In genomic region chrX:132774312-132774711, GRCh38 we compare ENCODE assay signal across 17 cellular contexts.
DNase-seq lines count a peak whose midpoint lies in the region; ATAC-seq, FAIRE-seq and TF ChIP-seq lines count a peak whose summit lies in the region.
"Had no signal": no experiment of that assay in that cellular context is flagged by ENCODE, and none has a peak within 500 bp of the region (broad histone marks: within the 10 kb centered on the region; RNA-seq: fewer than 3 reads in every experiment).

No MANE protein-coding gene starts in this region.

- H3K27ac ChIP-seq in breast epithelium (no peak overlapping the region), K562 (ENCODE audit: extremely low read depth, low read depth, low read length) (no peak overlapping the region), hepatocyte (no peak overlapping the region), smooth muscle cell (ENCODE audit: low read depth) (peak overlapping the region; percentile 73)
- H3K27ac ChIP-seq: BLaER1, RWPE1, SJSA1 had no signal

- FAIRE-seq in K562 (lab: Jason Lieb, UNC), result no peak
- FAIRE-seq: GM18507 had no signal

- intact Hi-C loops in MCF 10A (cut with micrococcal nuclease) (no loop called here), breast epithelium (cut with DNase I; ENCODE audit: low total_unique reads) (no loop called here), K562 (cut with micrococcal nuclease) (no loop called here)

- POLR2A ChIA-PET in MCF 10A (lab: Yijun Ruan, JAX) (interaction anchor here (0.9 kb wide), 1 partner anchor 21 kb away, joined by 5 read pairs; no protein-coding TSS in a partner anchor), K562 (lab: Yijun Ruan, JAX) (interaction anchor here (1.3 kb wide), 1 partner anchor 12 kb away, joined by 5 read pairs; no protein-coding TSS in a partner anchor)

- H3K27me3 ChIP-seq in breast epithelium (peaks cover 0 to 39% of the 10 kb centered on the region in 2 donors), K562 (ENCODE audit: control insufficient read depth in 2 of 2, insufficient read depth in 2 of 2, low read length in 2 of 2) (no peaks in the 10 kb centered on the region), hepatocyte (no peaks in the 10 kb centered on the region), smooth muscle cell (ENCODE audit: low read depth) (no peaks in the 10 kb centered on the region)
- H3K27me3 ChIP-seq: SJSA1 had no signal

- no peaks in the 10 kb centered on the region for H3K4me1 ChIP-seq in breast epithelium
- H3K4me1 ChIP-seq in K562 (replicated peaks in 1 of 2; ENCODE audit: control insufficient read depth in 2 of 2, insufficient read depth in 2 of 2, low read length in 2 of 2), result no peaks in the 10 kb centered on the region
- no peaks in the 10 kb centered on the region for H3K4me1 ChIP-seq in hepatocyte (ENCODE audit: insufficient read depth)
- H3K4me1 ChIP-seq in smooth muscle cell (ENCODE audit: low read depth), result peaks cover 8% of the 10 kb centered on the region
- H3K4me1 ChIP-seq: BLaER1, SJSA1 had no signal

- TF ChIP-seq RAD21 in K562 (CRISPR knock-in tag; conservative IDR thresholded peaks at IDR 0.05 in 1 of 2, IDR thresholded peaks at IDR 0.05 in 1 of 2), result no peak

- H3K36me3 ChIP-seq in breast epithelium, result no peaks in the 10 kb centered on the region
- no peaks in the 10 kb centered on the region for H3K36me3 ChIP-seq in K562 (ENCODE audit: control insufficient read depth, insufficient read depth, low read length)
- no peaks in the 10 kb centered on the region for H3K36me3 ChIP-seq in hepatocyte (replicated peaks; ENCODE audit: insufficient read depth, low read depth)
- no peaks in the 10 kb centered on the region for H3K36me3 ChIP-seq in smooth muscle cell (ENCODE audit: low read depth)
- H3K36me3 ChIP-seq: BLaER1, SJSA1 had no signal

- no peaks in the 10 kb centered on the region for H3K9me1 ChIP-seq in K562 (ENCODE audit: control insufficient read depth, insufficient read depth, low read length)

- no peaks in the 10 kb centered on the region for H3K9me2 ChIP-seq in hepatocyte (replicated peaks; ENCODE audit: insufficient read depth)

- no peak for TF ChIP-seq POLR2A in breast epithelium (IDR thresholded peaks at IDR 0.05)
- TF ChIP-seq POLR2A in K562 (conservative IDR thresholded peaks at IDR 0.05), result no peak

- no peak for ATAC-seq in K562
- no peak for ATAC-seq in esophagus mucosa

- H3K4me1 Mint-ChIP-seq in MCF 10A (ENCODE audit: insufficient read depth, unreplicated experiment), result no peaks in the 10 kb centered on the region
- H3K4me1 Mint-ChIP-seq: IgD-negative memory B cell had no signal

- BruUV-seq in MCF 10A (replicated peaks; lab: Mats Ljungman, UMichigan), result no TSS peak
- BruUV-seq in K562 (replicated peaks; lab: Mats Ljungman, UMichigan), result no TSS peak

- peaks cover 38% of the 10 kb centered on the region for H3K27me3 Mint-ChIP-seq in MCF 10A (ENCODE audit: insufficient read depth, unreplicated experiment)

- CTCF ChIA-PET in MCF 10A (lab: Yijun Ruan, JAX) (interaction anchor here (0.5 to 1.9 kb wide), 3 partner anchors 16 to 682 kb away, joined by 3 to 6 read pairs (median 3); no protein-coding TSS in a partner anchor), K562 (lab: Yijun Ruan, JAX; ENCODE audit: low intra/inter-chr PET ratio) (no interaction called here)

- no peak overlapping the region for H3K9ac ChIP-seq in K562 (ENCODE audit: insufficient read depth in 1 of 2, low read depth in 2 of 2, low read length in 2 of 2)
- no peak overlapping the region for H3K9ac ChIP-seq in smooth muscle cell (ENCODE audit: low read depth)
- H3K9ac ChIP-seq: BLaER1 had no signal

- H3K9me3 ChIP-seq in breast epithelium, result no peaks in the 10 kb centered on the region
- no peaks in the 10 kb centered on the region for H3K9me3 ChIP-seq in K562 (replicated peaks; ENCODE audit: control insufficient read depth, insufficient read depth, low read depth, low read length)
- H3K9me3 ChIP-seq in hepatocyte (ENCODE audit: low read depth), result no peaks in the 10 kb centered on the region
- H3K9me3 ChIP-seq in smooth muscle cell (replicated peaks; ENCODE audit: low read depth), result no peaks in the 10 kb centered on the region
- H3K9me3 ChIP-seq: BLaER1, SJSA1 had no signal

- no peaks in the 10 kb centered on the region for H3K9me3 Mint-ChIP-seq in MCF 10A (ENCODE audit: unreplicated experiment)
- H3K9me3 Mint-ChIP-seq: IgD-negative memory B cell had no signal

- H4K20me1 ChIP-seq in K562 (replicated peaks; ENCODE audit: control insufficient read depth, insufficient read depth, low read length) (no peaks in the 10 kb centered on the region), hepatocyte (ENCODE audit: insufficient read depth, poor library complexity, severe bottlenecking) (no peaks in the 10 kb centered on the region), smooth muscle cell (ENCODE audit: low read depth) (no peaks in the 10 kb centered on the region)

- H2AFZ ChIP-seq in K562 (ENCODE audit: low read depth, low read length) (no peak overlapping the region), hepatocyte (no peak overlapping the region), smooth muscle cell (ENCODE audit: low read depth) (no peak overlapping the region)

- H3F3A ChIP-seq in smooth muscle cell (ENCODE audit: low read depth), result no peaks in the 10 kb centered on the region

- no peaks in the 10 kb centered on the region for H3K79me2 ChIP-seq in K562 (ENCODE audit: control insufficient read depth, insufficient read depth, low read length)
- no peaks in the 10 kb centered on the region for H3K79me2 ChIP-seq in hepatocyte
- no peaks in the 10 kb centered on the region for H3K79me2 ChIP-seq in smooth muscle cell (ENCODE audit: low read depth)

- DNase-seq in MCF 10A (ENCODE audit: unreplicated experiment), result peak; percentile 44
- no peak for DNase-seq in breast epithelium (ENCODE audit: low spot score in 2 of 2)
- DNase-seq in K562 (ENCODE audit: extremely low read depth in 1 of 4, low spot score in 3 of 4), result peak in 1 of 4 experiments; percentile 0
- DNase-seq in hepatocyte (ENCODE audit: low spot score), result peak; percentile 26
- DNase-seq in smooth muscle cell (lab: John Stamatoyannopoulos, UW; ENCODE audit: unreplicated experiment), result no peak
- no peak for DNase-seq in NCI-H1694 (lab: John Stamatoyannopoulos, UW)
- DNase-seq in SK-N-DZ (ENCODE audit: low spot score), result no peak
- DNase-seq: 8988T, NCI-H1092, NCI-H345, NCI-H774 had no signal

- no peak overlapping the region for H3K4me3 ChIP-seq in breast epithelium
- H3K4me3 ChIP-seq in K562, result no peak overlapping the region
- no peak overlapping the region for H3K4me3 ChIP-seq in hepatocyte
- H3K4me3 ChIP-seq in smooth muscle cell, result no peak overlapping the region
- H3K4me3 ChIP-seq: BLaER1, SJSA1 had no signal

- TF ChIP-seq EP300 in K562 (IDR thresholded peaks at IDR 0.05; ENCODE audit: low read length), result no peak

- H3K27ac Mint-ChIP-seq in MCF 10A (ENCODE audit: low read depth, unreplicated experiment), result no peak overlapping the region
- H3K27ac Mint-ChIP-seq: IgD-negative memory B cell had no signal

- in situ Hi-C loops in K562 (cut with MboI), result no loop called here

- H3K36me3 Mint-ChIP-seq in MCF 10A (ENCODE audit: insufficient read depth, unreplicated experiment), result peaks cover 6% of the 10 kb centered on the region
- H3K36me3 Mint-ChIP-seq: IgD-negative memory B cell had no signal

- TF ChIP-seq CTCF in MCF 10A (IDR thresholded peaks at IDR 0.05; ENCODE audit: unreplicated experiment) (no peak), breast epithelium (IDR thresholded peaks at IDR 0.05) (no peak), K562 (IDR thresholded peaks at IDR 0.05 in 2 of 3, conservative IDR thresholded peaks at IDR 0.05 in 1 of 3; ENCODE audit: insufficient read depth in 2 of 3, low read depth in 1 of 3, low read length in 3 of 3) (no peak), hepatocyte (IDR thresholded peaks at IDR 0.05; ENCODE audit: poor library complexity) (no peak), smooth muscle cell (IDR thresholded peaks at IDR 0.05; ENCODE audit: borderline replicate concordance, insufficient read depth, poor library complexity, severe bottlenecking) (no peak)

- H3K4me3 Mint-ChIP-seq in MCF 10A (ENCODE audit: unreplicated experiment), result no peak overlapping the region
- H3K4me3 Mint-ChIP-seq: IgD-negative memory B cell had no signal

- no peak overlapping the region for H3K4me2 ChIP-seq in K562 (ENCODE audit: insufficient read depth, low read length)
- H3K4me2 ChIP-seq in hepatocyte, result peak overlapping the region; percentile 18
- H3K4me2 ChIP-seq in smooth muscle cell, result peak overlapping the region; percentile 67
- H3K4me2 ChIP-seq: BLaER1 had no signal

- 0% methylated on average over 3 of the region's 3 CpGs for WGBS in K562 (ENCODE audit: insufficient coverage, low coverage, missing lambda C conversion rate)
- whole genome bisulfite sequencing in hepatocyte (ENCODE audit: low lambda C conversion rate, missing lambda C conversion rate), result 39% methylated on average over 3 of the region's 3 CpGs
- 26% methylated on average over 3 of the region's 3 CpGs for WGBS in smooth muscle cell (ENCODE audit: low lambda C conversion rate)

TF ChIP-seq in K562, 482 proteins besides CTCF, POLR2A, EP300 and RAD21:
- 0 out of 2 replicates have a peak, but pooled peaks have one; percentile 23 for TF ChIP-seq FOSL1 (tag; conservative IDR thresholded peaks at IDR 0.05)
- TF ChIP-seq KHSRP (IDR thresholded peaks at IDR 0.05), result no peak

Comparison
In these comparisons a context has a peak if more than half of its experiments do, and no peak if none do; other contexts are left out.
1. DNase-seq: peak in MCF 10A (single experiment) and hepatocyte (single experiment); none in breast epithelium (0 of 2), smooth muscle cell (single experiment), NCI-H1694 (single experiment) and SK-N-DZ (single experiment).